In the genomic region with DNA sequence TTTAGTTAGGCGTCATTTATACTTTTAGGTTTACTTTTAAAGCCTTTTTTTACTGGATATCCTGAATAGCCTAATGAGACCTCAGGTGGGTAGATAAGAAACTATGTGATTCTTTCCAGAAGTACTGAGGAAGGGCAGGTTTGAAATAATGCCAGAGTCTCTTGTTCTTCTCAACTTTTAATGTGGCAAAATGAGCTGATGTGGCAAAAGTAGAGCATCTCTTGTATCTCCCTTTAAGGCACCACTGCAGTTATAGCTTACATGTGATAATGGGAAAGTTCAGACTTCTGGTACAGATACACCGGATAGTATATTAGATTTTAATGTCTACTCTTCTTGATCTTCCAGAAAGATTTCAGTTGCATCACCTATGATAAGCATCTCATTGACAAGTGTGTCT, we compare ENCODE assay signal across 8 cellular contexts.
"Had no signal": no experiment of that assay in that cellular context is flagged by ENCODE, and none has a peak within 500 bp of the region (broad histone marks: within the 10 kb centered on the region; RNA-seq: fewer than 3 reads in every experiment).

No MANE protein-coding gene starts in this region.

- H3K4me3 Mint-ChIP-seq: GM23338, H9 had no signal

- H3K4me3 ChIP-seq: GM23338, K562 had no signal

- FAIRE-seq: H1, H54, HTR-8/SVneo, K562 had no signal

- H3K4me1 Mint-ChIP-seq: GM23338, H9 had no signal

- H3K27ac Mint-ChIP-seq: GM23338, H9 had no signal

- H3K4me2 ChIP-seq: GM23338 had no signal

- H2AFZ ChIP-seq: GM23338 had no signal

- H3K9me3 Mint-ChIP-seq: GM23338 had no signal

- DNase-seq: H9, HCEC 1CT, KG1 had no signal

- ATAC-seq: GM23338, K562 had no signal
